Comparison of ENCODE assay signal across 1 cellular context in genomic region chr7:100081535-100082102, GRCh38.
TF ChIP-seq lines count a peak whose summit lies in the region.

ZNF3 (minus strand) TSS chr7:100081723; CDS start chr7:100077357, 4,366 bp downstream.

TF ChIP-seq in K562, 482 proteins besides CTCF, POLR2A, EP300 and RAD21 (continued from another document and continues in another):
- TF ChIP-seq USF2 (CRISPR knock-in tag; IDR thresholded peaks at IDR 0.05) (peak; percentile 47), ZKSCAN1 (IDR thresholded peaks at IDR 0.05; ENCODE audit: low read depth, low read length) (peak; percentile 75), NONO (IDR thresholded peaks at IDR 0.05; ENCODE audit: low read depth in 2 of 2, low read length in 1 of 2) (peak in 1 of 2 experiments; percentile 80; a peak in 1 of 4 replicates), JUND (IDR thresholded peaks at IDR 0.05; ENCODE audit: borderline replicate concordance, low read depth, low read length) (peak; percentile 93), JUND (tag; IDR thresholded peaks at IDR 0.05; ENCODE audit: borderline replicate concordance, low read depth, low read length) (no peak; the same call in 2 of the 3 replicates), CBX8 (IDR thresholded peaks at IDR 0.05; ENCODE audit: borderline replicate concordance, extremely low read depth, low read depth, low read length, poor library complexity, severe bottlenecking) (no peak), ZNF316 (IDR thresholded peaks at IDR 0.05) (peak; percentile 100), DPF2 (IDR thresholded peaks at IDR 0.05) (peak; percentile 39; the same call in 1 of the 2 replicates), KDM1A (IDR thresholded peaks at IDR 0.05) (no peak), HEY1 (CRISPR knock-in tag; IDR thresholded peaks at IDR 0.05; ENCODE audit: borderline replicate concordance) (no peak), EP400 (IDR thresholded peaks at IDR 0.05) (peak; percentile 100), RFX5 (IDR thresholded peaks at IDR 0.05; ENCODE audit: low read depth, low read length) (0 out of 2 replicates have a peak, but pooled peaks have one; percentile 28), HDAC6 (IDR thresholded peaks at IDR 0.05; ENCODE audit: low read depth, low read length) (no peak), MED1 (CRISPR knock-in tag; IDR thresholded peaks at IDR 0.05; ENCODE audit: borderline replicate concordance) (no peak), RFX7 (CRISPR knock-in tag; IDR thresholded peaks at IDR 0.05) (no peak), CHD2 (IDR thresholded peaks at IDR 0.05; ENCODE audit: low read depth, low read length) (peak; percentile 20), HLTF (IDR thresholded peaks at IDR 0.05) (peak; percentile 65; the same call in 1 of the 2 replicates), NCOA4 (IDR thresholded peaks at IDR 0.05; ENCODE audit: partially characterized antibody) (no peak), NR0B1 (IDR thresholded peaks at IDR 0.05; ENCODE audit: partially characterized antibody) (no peak), KLF6 (CRISPR knock-in tag; IDR thresholded peaks at IDR 0.05; ENCODE audit: borderline replicate concordance) (no peak), SIRT6 (IDR thresholded peaks at IDR 0.05; ENCODE audit: low read depth, low read length) (no peak), KAT7 (CRISPR knock-in tag; IDR thresholded peaks at IDR 0.05; ENCODE audit: borderline replicate concordance) (peak; percentile 80; the same call in 1 of the 2 replicates), ZC3H4 (CRISPR knock-in tag; IDR thresholded peaks at IDR 0.05; ENCODE audit: borderline replicate concordance) (peak; percentile 94), ZFP36 (IDR thresholded peaks at IDR 0.05; ENCODE audit: low read depth, low read length, partially characterized antibody) (peak; percentile 46), NEUROD1 (IDR thresholded peaks at IDR 0.05; ENCODE audit: borderline replicate concordance, low read depth, low read length, partially characterized antibody) (peak; percentile 89), PHB (CRISPR knock-in tag; IDR thresholded peaks at IDR 0.05) (0 out of 2 replicates have a peak, but pooled peaks have one; percentile 57), TRIM24 (IDR thresholded peaks at IDR 0.05) (peak in 1 of 2 experiments; percentile 68; a peak in 1 of 4 replicates), TAF9B (IDR thresholded peaks at IDR 0.05; ENCODE audit: partially characterized antibody) (peak; percentile 57), SNIP1 (IDR thresholded peaks at IDR 0.05; ENCODE audit: low read depth) (peak; percentile 95), TBP (optimal IDR thresholded peaks at IDR 0.05; ENCODE audit: low read depth, low read length) (peak; percentile 78), HOMEZ (CRISPR knock-in tag; IDR thresholded peaks at IDR 0.05) (no peak), RAD51 (IDR thresholded peaks at IDR 0.05; ENCODE audit: borderline replicate concordance, low read depth) (peak; percentile 31; the same call in 1 of the 2 replicates), ERF (CRISPR knock-in tag; IDR thresholded peaks at IDR 0.05) (peak; percentile 36; the same call in 1 of the 2 replicates), KAT8 (IDR thresholded peaks at IDR 0.05; ENCODE audit: low read depth) (no peak), PURB (CRISPR knock-in tag; IDR thresholded peaks at IDR 0.05; ENCODE audit: low read depth) (no peak), PHF21A (IDR thresholded peaks at IDR 0.05; ENCODE audit: borderline replicate concordance, low read depth) (peak; percentile 37; the same call in 1 of the 2 replicates)
- TF ChIP-seq, protein P1, sequence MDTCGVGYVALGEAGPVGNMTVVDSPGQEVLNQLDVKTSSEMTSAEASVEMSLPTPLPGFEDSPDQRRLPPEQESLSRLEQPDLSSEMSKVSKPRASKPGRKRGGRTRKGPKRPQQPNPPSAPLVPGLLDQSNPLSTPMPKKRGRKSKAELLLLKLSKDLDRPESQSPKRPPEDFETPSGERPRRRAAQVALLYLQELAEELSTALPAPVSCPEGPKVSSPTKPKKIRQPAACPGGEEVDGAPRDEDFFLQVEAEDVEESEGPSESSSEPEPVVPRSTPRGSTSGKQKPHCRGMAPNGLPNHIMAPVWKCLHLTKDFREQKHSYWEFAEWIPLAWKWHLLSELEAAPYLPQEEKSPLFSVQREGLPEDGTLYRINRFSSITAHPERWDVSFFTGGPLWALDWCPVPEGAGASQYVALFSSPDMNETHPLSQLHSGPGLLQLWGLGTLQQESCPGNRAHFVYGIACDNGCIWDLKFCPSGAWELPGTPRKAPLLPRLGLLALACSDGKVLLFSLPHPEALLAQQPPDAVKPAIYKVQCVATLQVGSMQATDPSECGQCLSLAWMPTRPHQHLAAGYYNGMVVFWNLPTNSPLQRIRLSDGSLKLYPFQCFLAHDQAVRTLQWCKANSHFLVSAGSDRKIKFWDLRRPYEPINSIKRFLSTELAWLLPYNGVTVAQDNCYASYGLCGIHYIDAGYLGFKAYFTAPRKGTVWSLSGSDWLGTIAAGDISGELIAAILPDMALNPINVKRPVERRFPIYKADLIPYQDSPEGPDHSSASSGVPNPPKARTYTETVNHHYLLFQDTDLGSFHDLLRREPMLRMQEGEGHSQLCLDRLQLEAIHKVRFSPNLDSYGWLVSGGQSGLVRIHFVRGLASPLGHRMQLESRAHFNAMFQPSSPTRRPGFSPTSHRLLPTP (IDR thresholded peaks at IDR 0.05; ENCODE audit: borderline replicate concordance, extremely low read depth, insufficient read length), result no peak
- TF ChIP-seq, protein P2, sequence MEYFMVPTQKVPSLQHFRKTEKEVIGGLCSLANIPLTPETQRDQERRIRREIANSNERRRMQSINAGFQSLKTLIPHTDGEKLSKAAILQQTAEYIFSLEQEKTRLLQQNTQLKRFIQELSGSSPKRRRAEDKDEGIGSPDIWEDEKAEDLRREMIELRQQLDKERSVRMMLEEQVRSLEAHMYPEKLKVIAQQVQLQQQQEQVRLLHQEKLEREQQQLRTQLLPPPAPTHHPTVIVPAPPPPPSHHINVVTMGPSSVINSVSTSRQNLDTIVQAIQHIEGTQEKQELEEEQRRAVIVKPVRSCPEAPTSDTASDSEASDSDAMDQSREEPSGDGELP (CRISPR knock-in tag; IDR thresholded peaks at IDR 0.05; ENCODE audit: borderline replicate concordance), result peak; percentile 95
- TF ChIP-seq, protein P3, sequence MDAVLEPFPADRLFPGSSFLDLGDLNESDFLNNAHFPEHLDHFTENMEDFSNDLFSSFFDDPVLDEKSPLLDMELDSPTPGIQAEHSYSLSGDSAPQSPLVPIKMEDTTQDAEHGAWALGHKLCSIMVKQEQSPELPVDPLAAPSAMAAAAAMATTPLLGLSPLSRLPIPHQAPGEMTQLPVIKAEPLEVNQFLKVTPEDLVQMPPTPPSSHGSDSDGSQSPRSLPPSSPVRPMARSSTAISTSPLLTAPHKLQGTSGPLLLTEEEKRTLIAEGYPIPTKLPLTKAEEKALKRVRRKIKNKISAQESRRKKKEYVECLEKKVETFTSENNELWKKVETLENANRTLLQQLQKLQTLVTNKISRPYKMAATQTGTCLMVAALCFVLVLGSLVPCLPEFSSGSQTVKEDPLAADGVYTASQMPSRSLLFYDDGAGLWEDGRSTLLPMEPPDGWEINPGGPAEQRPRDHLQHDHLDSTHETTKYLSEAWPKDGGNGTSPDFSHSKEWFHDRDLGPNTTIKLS (IDR thresholded peaks at IDR 0.05; ENCODE audit: borderline replicate concordance, low read depth), result peak; percentile 99
- TF ChIP-seq, protein P4, sequence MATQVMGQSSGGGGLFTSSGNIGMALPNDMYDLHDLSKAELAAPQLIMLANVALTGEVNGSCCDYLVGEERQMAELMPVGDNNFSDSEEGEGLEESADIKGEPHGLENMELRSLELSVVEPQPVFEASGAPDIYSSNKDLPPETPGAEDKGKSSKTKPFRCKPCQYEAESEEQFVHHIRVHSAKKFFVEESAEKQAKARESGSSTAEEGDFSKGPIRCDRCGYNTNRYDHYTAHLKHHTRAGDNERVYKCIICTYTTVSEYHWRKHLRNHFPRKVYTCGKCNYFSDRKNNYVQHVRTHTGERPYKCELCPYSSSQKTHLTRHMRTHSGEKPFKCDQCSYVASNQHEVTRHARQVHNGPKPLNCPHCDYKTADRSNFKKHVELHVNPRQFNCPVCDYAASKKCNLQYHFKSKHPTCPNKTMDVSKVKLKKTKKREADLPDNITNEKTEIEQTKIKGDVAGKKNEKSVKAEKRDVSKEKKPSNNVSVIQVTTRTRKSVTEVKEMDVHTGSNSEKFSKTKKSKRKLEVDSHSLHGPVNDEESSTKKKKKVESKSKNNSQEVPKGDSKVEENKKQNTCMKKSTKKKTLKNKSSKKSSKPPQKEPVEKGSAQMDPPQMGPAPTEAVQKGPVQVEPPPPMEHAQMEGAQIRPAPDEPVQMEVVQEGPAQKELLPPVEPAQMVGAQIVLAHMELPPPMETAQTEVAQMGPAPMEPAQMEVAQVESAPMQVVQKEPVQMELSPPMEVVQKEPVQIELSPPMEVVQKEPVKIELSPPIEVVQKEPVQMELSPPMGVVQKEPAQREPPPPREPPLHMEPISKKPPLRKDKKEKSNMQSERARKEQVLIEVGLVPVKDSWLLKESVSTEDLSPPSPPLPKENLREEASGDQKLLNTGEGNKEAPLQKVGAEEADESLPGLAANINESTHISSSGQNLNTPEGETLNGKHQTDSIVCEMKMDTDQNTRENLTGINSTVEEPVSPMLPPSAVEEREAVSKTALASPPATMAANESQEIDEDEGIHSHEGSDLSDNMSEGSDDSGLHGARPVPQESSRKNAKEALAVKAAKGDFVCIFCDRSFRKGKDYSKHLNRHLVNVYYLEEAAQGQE (CRISPR knock-in tag; IDR thresholded peaks at IDR 0.05; ENCODE audit: low read depth), result peak; percentile 26; the same call in 1 of the 2 replicates
- TF ChIP-seq, protein P5, sequence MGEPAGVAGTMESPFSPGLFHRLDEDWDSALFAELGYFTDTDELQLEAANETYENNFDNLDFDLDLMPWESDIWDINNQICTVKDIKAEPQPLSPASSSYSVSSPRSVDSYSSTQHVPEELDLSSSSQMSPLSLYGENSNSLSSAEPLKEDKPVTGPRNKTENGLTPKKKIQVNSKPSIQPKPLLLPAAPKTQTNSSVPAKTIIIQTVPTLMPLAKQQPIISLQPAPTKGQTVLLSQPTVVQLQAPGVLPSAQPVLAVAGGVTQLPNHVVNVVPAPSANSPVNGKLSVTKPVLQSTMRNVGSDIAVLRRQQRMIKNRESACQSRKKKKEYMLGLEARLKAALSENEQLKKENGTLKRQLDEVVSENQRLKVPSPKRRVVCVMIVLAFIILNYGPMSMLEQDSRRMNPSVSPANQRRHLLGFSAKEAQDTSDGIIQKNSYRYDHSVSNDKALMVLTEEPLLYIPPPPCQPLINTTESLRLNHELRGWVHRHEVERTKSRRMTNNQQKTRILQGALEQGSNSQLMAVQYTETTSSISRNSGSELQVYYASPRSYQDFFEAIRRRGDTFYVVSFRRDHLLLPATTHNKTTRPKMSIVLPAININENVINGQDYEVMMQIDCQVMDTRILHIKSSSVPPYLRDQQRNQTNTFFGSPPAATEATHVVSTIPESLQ (CRISPR knock-in tag; IDR thresholded peaks at IDR 0.05), result peak; percentile 88
- TF ChIP-seq, protein P6, sequence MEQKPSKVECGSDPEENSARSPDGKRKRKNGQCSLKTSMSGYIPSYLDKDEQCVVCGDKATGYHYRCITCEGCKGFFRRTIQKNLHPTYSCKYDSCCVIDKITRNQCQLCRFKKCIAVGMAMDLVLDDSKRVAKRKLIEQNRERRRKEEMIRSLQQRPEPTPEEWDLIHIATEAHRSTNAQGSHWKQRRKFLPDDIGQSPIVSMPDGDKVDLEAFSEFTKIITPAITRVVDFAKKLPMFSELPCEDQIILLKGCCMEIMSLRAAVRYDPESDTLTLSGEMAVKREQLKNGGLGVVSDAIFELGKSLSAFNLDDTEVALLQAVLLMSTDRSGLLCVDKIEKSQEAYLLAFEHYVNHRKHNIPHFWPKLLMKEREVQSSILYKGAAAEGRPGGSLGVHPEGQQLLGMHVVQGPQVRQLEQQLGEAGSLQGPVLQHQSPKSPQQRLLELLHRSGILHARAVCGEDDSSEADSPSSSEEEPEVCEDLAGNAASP (IDR thresholded peaks at IDR 0.05), result no peak
- TF ChIP-seq, protein P7, sequence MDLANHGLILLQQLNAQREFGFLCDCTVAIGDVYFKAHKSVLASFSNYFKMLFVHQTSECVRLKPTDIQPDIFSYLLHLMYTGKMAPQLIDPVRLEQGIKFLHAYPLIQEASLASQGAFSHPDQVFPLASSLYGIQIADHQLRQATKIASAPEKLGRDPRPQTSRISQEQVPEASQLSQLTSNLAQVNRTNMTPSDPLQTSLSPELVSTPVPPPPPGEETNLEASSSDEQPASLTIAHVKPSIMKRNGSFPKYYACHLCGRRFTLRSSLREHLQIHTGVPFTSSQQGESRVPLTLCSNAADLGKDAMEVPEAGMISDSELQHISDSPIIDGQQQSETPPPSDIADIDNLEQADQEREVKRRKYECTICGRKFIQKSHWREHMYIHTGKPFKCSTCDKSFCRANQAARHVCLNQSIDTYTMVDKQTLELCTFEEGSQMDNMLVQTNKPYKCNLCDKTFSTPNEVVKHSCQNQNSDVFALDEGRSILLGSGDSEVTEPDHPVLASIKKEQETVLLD (IDR thresholded peaks at IDR 0.05), result peak; percentile 33; the same call in 1 of the 2 replicates
